In the genomic region with DNA sequence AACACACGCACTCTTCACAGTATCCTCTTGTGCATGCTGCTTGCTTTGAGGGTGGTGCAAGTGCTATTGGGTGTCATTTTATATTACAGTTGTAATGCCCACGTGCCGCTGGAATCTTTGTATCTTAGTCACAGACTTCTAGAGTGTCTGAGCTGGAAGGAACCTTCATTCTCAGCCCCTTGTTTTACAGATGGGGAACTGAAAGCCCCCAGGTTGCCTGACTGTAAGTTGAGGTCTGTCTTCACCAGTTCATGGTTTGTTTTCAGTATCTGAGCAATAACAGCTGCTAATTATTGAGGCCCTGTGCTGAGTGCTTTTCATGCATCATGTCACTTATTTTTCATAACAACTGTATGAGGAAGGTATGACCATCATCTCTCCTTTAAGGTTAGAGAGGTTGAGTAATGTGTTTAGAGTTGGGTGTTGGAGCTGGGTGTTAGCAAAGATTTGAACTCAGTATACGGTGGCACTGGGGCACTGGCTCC, we compare ENCODE assay signal across 15 cellular contexts.
A peak's percentile ranks its signal among the peaks of the same experiment; 100 is the strongest.
DNase-seq lines count a peak whose midpoint lies in the region; ATAC-seq and TF ChIP-seq lines count a peak whose summit lies in the region.
"Had no signal": no experiment of that assay in that cellular context is flagged by ENCODE, and none has a peak within 500 bp of the region (broad histone marks: within the 10 kb centered on the region; RNA-seq: fewer than 3 reads in every experiment).

No MANE protein-coding gene starts in this region.

- H3K4me1 ChIP-seq in OCI-LY3 (ENCODE audit: low read length) = peaks cover 33% of the 10 kb centered on the region
- H3K4me1 ChIP-seq in GM23248 (ENCODE audit: insufficient read depth) = peaks cover 3% of the 10 kb centered on the region; the same call in 1 of the 2 replicates
- H3K4me1 ChIP-seq: Caco-2 had no signal

- WGBS in GM23248 (ENCODE audit: low coverage in 1 of 2, low lambda C conversion rate in 2 of 2, missing lambda C conversion rate in 2 of 2), 2 experiments = 89 to 94% methylated on average over 4 of the region's 4 CpGs

- H4K20me1 ChIP-seq in OCI-LY3 (ENCODE audit: insufficient read depth, low read length) = no peaks in the 10 kb centered on the region
- H4K20me1 ChIP-seq in GM23248 (ENCODE audit: insufficient read depth) = no peaks in the 10 kb centered on the region

- TF ChIP-seq CTCF in GM13976 (IDR thresholded peaks at IDR 0.05; ENCODE audit: borderline replicate concordance, control extremely low read depth, extremely low read depth, insufficient read depth, missing control alignments) = no peak
- TF ChIP-seq CTCF in OCI-LY3 (IDR thresholded peaks at IDR 0.05; ENCODE audit: low read depth, low read length) = no peak
- TF ChIP-seq CTCF in natural killer cell (IDR thresholded peaks at IDR 0.05) = no peak

- H3K9me2 ChIP-seq in GM23248 (ENCODE audit: insufficient read depth) = no peaks in the 10 kb centered on the region

- H3K9me3 ChIP-seq in OCI-LY3 (ENCODE audit: insufficient read depth, low read length) (peaks cover 6% of the 10 kb centered on the region; the same call in 1 of the 2 replicates), GM23248 (ENCODE audit: low read depth) (no peaks in the 10 kb centered on the region)
- H3K9me3 ChIP-seq: Caco-2, right atrium auricular region had no signal

- ATAC-seq in GM19468 (IDR thresholded peaks at IDR 0.05; ENCODE audit: extremely low read depth, unreplicated experiment) = peak; percentile 50
- peak; percentile 83 for ATAC-seq in HG03064 (IDR thresholded peaks at IDR 0.05; ENCODE audit: low read depth, unreplicated experiment)
- ATAC-seq in natural killer cell = no peak
- ATAC-seq: left colon had no signal

- no peaks in the 10 kb centered on the region for H3K27me3 Mint-ChIP-seq in natural killer cell (ENCODE audit: low read depth in 2 of 2)
- H3K27me3 Mint-ChIP-seq: activated naive CD8-positive, alpha-beta T cell treated with anti-CD3 and anti-CD28 coated beads, Interleukin-2, amount 10 ng/mL, durations not matched to agents 7 days and 5 days had no signal

- H3K9ac ChIP-seq in OCI-LY3 (ENCODE audit: low read length) (peak overlapping the region; percentile 29), GM23248 (no peak overlapping the region)

- DNase-seq in GM13976 (ENCODE audit: low spot score) = peak; percentile 74
- DNase-seq in natural killer cell = no peak
- no peak for DNase-seq in NK-92 (lab: John Stamatoyannopoulos, UW; ENCODE audit: unreplicated experiment)
- DNase-seq in GM23248 = no peak
- DNase-seq in ecto neural progenitor cell (ENCODE audit: low spot score) = no peak
- DNase-seq: activated naive CD8-positive, alpha-beta T cell treated with anti-CD3 and anti-CD28 coated beads, Interleukin-2, amount 10 ng/mL, durations not matched to agents 7 days and 5 days; Caco-2; erythroblast; left colon; T1000 had no signal

- peaks cover 9% of the 10 kb centered on the region; the same call in 1 of the 2 replicates for H3F3A ChIP-seq in GM23248 (ENCODE audit: insufficient read depth)

- H2AFZ ChIP-seq in OCI-LY3 (ENCODE audit: low read depth, low read length) (no peak overlapping the region), GM23248 (no peak overlapping the region)

- no peak overlapping the region for H3K27ac Mint-ChIP-seq in natural killer cell
- H3K27ac Mint-ChIP-seq: activated naive CD8-positive, alpha-beta T cell treated with anti-CD3 and anti-CD28 coated beads, Interleukin-2, amount 10 ng/mL, durations not matched to agents 7 days and 5 days had no signal

- H3K79me2 ChIP-seq in OCI-LY3 (ENCODE audit: low read length) = no peaks in the 10 kb centered on the region
- peaks cover 87% of the 10 kb centered on the region for H3K79me2 ChIP-seq in GM23248 (ENCODE audit: insufficient read depth)

- no peaks in the 10 kb centered on the region for H3K36me3 ChIP-seq in OCI-LY3 (replicated peaks; ENCODE audit: low read depth, low read length)
- H3K36me3 ChIP-seq in GM23248 (ENCODE audit: low read depth) = no peaks in the 10 kb centered on the region
- H3K36me3 ChIP-seq: right atrium auricular region had no signal

- peaks cover 19 to 29% of the 10 kb centered on the region in 2 donors for H3K4me1 Mint-ChIP-seq in natural killer cell

- in situ Hi-C loops in GM13976 (cut with MboI; ENCODE audit: low sequenced_read_pairs, unreplicated experiment) = no loop called here
- in situ Hi-C loops in GM23248 (cut with MboI) = no loop called here

- H3K4me3 ChIP-seq in OCI-LY3 (ENCODE audit: low read length) = peak overlapping the region; percentile 33
- H3K4me3 ChIP-seq in GM23248 = no peak overlapping the region
- H3K4me3 ChIP-seq: right atrium auricular region had no signal

- H3K9me3 Mint-ChIP-seq in natural killer cell = no peaks in the 10 kb centered on the region
- H3K9me3 Mint-ChIP-seq: activated naive CD8-positive, alpha-beta T cell treated with anti-CD3 and anti-CD28 coated beads, Interleukin-2, amount 10 ng/mL, durations not matched to agents 7 days and 5 days had no signal

- H3K27me3 ChIP-seq in OCI-LY3 (ENCODE audit: low read depth, low read length) (no peaks in the 10 kb centered on the region), GM23248 (replicated peaks; ENCODE audit: insufficient read depth) (no peaks in the 10 kb centered on the region)
- H3K27me3 ChIP-seq: right atrium auricular region had no signal

- intact Hi-C loops in natural killer cell (cut with micrococcal nuclease) = no loop called here

- H3K36me3 Mint-ChIP-seq in natural killer cell = no peaks in the 10 kb centered on the region

- H3K27ac ChIP-seq in OCI-LY3 (ENCODE audit: low read length) (peak overlapping the region; percentile 77), GM23248 (no peak overlapping the region)
- H3K27ac ChIP-seq: HL-60, right atrium auricular region had no signal

- no peak overlapping the region for H3K4me3 Mint-ChIP-seq in natural killer cell
- H3K4me3 Mint-ChIP-seq: activated naive CD8-positive, alpha-beta T cell treated with anti-CD3 and anti-CD28 coated beads, Interleukin-2, amount 10 ng/mL, durations not matched to agents 7 days and 5 days had no signal

- H3K4me2 ChIP-seq in OCI-LY3 (ENCODE audit: low read length) (peak overlapping the region; percentile 78), GM23248 (ENCODE audit: unreplicated experiment) (no peak overlapping the region)

Comparison
In these comparisons a context has a peak if more than half of its experiments do, and no peak if none do; other contexts are left out.
1. ATAC-seq: peak in GM19468 (single experiment) and HG03064 (single experiment); none in natural killer cell (0 of 3).